In genomic region chr5:10249948-10250803, GRCh38 we compare ENCODE assay signal across 8 cellular contexts. TPM values are rescaled to one million over a fixed set of nuclear protein-coding genes. Genes with fewer than 3 reads are reported as not detected.
DNase-seq lines count a peak whose midpoint lies in the region; ATAC-seq and TF ChIP-seq lines count a peak whose summit lies in the region.

CCT5 (plus strand) TSS chr5:10250280; CDS start chr5:10250341, 61 bp downstream.

- peaks cover 28% of the 10 kb centered on the region for H3K36me3 Mint-ChIP-seq in nephron progenitor cell (ENCODE audit: low read depth)

- H3K27me3 Mint-ChIP-seq in nephron progenitor cell (ENCODE audit: low read depth, poor library complexity) = peaks cover 8% of the 10 kb centered on the region
- H3K27me3 Mint-ChIP-seq in stimulated activated naive CD8-positive, alpha-beta T cell treated with anti-CD3 and anti-CD28 coated beads, Interleukin-15, amount 100 ng/mL, for 72 hours = no peaks in the 10 kb centered on the region

- H3K4me3 ChIP-seq in H7 (ENCODE audit: insufficient read depth, low read depth, low read length) = peak within 1 kb of the TSS; percentile 98

- peaks cover 14% of the 10 kb centered on the region for H3K36me3 ChIP-seq in H7 (replicated peaks; ENCODE audit: control insufficient read depth, insufficient read depth, low read length)

- no peak for TF ChIP-seq CTCF in nephron progenitor cell (IDR thresholded peaks at IDR 0.05)

- peak within 1 kb of the TSS; percentile 100 for H3K27ac Mint-ChIP-seq in nephron progenitor cell
- H3K27ac Mint-ChIP-seq in stimulated activated naive CD8-positive, alpha-beta T cell treated with anti-CD3 and anti-CD28 coated beads, Interleukin-15, amount 100 ng/mL, for 72 hours = peak within 1 kb of the TSS; percentile 100

- peak; percentile 95 for DNase-seq in ELF-1 (ENCODE audit: low read depth, low spot score)
- peak; percentile 93 for DNase-seq in H7
- DNase-seq in M059J (ENCODE audit: low read depth) = peak; percentile 98
- DNase-seq in SHP77 (lab: John Stamatoyannopoulos, UW) = peak; percentile 97 to 99
- peak; percentile 96 for DNase-seq in activated effector memory CD4-positive, alpha-beta T cell treated with anti-CD3 and anti-CD28 coated beads, Interleukin-2, amount 50 U/mL, for 16 hours
- DNase-seq in fibroblast of the conjunctiva (ENCODE audit: low read depth) = peak; percentile 99
- peak; percentile 83 for DNase-seq in nephron progenitor cell
- DNase-seq in stimulated activated naive CD8-positive, alpha-beta T cell treated with anti-CD3 and anti-CD28 coated beads, Interleukin-15, amount 100 ng/mL, for 72 hours = peak; percentile 86 to 92

- H3K27me3 ChIP-seq in H7 (ENCODE audit: control insufficient read depth, insufficient read depth, low read length) = no peaks in the 10 kb centered on the region

- peak within 1 kb of the TSS; percentile 99 for H3K4me3 Mint-ChIP-seq in nephron progenitor cell
- H3K4me3 Mint-ChIP-seq in stimulated activated naive CD8-positive, alpha-beta T cell treated with anti-CD3 and anti-CD28 coated beads, Interleukin-15, amount 100 ng/mL, for 72 hours = peak within 1 kb of the TSS; percentile 86 to 98

- ATAC-seq in stimulated activated naive CD8-positive, alpha-beta T cell treated with anti-CD3 and anti-CD28 coated beads, Interleukin-15, amount 100 ng/mL, for 72 hours = peak; percentile 83

- peaks cover 36% of the 10 kb centered on the region for H3K4me1 Mint-ChIP-seq in nephron progenitor cell
- peaks cover 64% of the 10 kb centered on the region for H3K4me1 Mint-ChIP-seq in stimulated activated naive CD8-positive, alpha-beta T cell treated with anti-CD3 and anti-CD28 coated beads, Interleukin-15, amount 100 ng/mL, for 72 hours

- H3K9me3 Mint-ChIP-seq in nephron progenitor cell = peaks cover 3% of the 10 kb centered on the region
- no peaks in the 10 kb centered on the region for H3K9me3 Mint-ChIP-seq in stimulated activated naive CD8-positive, alpha-beta T cell treated with anti-CD3 and anti-CD28 coated beads, Interleukin-15, amount 100 ng/mL, for 72 hours

RNA-seq across cellular contexts. Expression of gene CCT5, which starts in this region (rescaled TPM):
- 994 and 1,018 TPM in 2 replicates for total RNA-seq in H7 (2014; rRNA removed; shearing (Covaris generic))
- 445 and 637 TPM in 2 replicates for total RNA-seq in M059J (2014; rRNA removed; shearing (Covaris generic))

Comparison
In these comparisons a context has a peak if more than half of its experiments do, and no peak if none do; other contexts are left out.
1. Peak in every context shown above with its lines: DNase-seq, ATAC-seq and H3K4me3 ChIP-seq.